1 cellular context compared by ENCODE assay signal in the genomic region with DNA sequence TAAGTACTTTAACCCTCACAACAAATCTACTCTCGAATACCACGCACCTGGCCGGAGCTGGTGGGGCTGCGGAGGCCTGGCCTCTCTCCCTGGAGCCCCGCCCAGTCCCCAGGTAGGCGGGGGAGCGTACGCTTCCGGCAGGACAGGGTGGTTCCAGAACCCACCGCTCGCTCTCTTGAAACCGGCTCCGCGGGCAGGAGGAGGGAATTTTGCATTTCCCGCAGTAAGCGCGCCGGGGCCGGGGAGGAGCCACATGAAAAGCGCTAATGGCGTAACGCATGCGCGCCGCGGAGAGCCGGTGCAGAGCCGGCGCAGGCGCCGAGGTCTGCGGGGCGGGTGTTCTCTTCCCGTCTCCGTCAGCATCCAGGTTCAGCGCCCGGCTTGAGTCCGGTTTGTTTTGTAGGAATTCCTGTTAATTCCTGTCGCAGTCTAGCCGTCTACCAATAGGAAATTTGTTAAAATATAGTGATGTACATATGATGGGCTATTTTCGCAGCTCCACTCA.
TF ChIP-seq lines count a peak whose summit lies in the region.

No MANE protein-coding gene starts in this region.

TF ChIP-seq in HEK293, 187 proteins besides CTCF, POLR2A, EP300 and RAD21 (continued from another document):
- TF ChIP-seq, protein P1, sequence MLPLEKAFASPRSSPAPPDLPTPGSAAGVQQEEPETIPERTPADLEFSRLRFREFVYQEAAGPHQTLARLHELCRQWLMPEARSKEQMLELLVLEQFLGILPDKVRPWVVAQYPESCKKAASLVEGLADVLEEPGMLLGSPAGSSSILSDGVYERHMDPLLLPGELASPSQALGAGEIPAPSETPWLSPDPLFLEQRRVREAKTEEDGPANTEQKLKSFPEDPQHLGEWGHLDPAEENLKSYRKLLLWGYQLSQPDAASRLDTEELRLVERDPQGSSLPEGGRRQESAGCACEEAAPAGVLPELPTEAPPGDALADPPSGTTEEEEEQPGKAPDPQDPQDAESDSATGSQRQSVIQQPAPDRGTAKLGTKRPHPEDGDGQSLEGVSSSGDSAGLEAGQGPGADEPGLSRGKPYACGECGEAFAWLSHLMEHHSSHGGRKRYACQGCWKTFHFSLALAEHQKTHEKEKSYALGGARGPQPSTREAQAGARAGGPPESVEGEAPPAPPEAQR (tag by site-specific recombination; IDR thresholded peaks at IDR 0.05), result no peak
- TF ChIP-seq ZNF302 (tag by site-specific recombination; IDR thresholded peaks at IDR 0.05; ENCODE audit: low read depth), result no peak
- TF ChIP-seq ZBTB7A (tag by site-specific recombination; IDR thresholded peaks at IDR 0.05; ENCODE audit: low read depth), result no peak
- TF ChIP-seq ZEB2 (tag by site-specific recombination; IDR thresholded peaks at IDR 0.05), result peak; percentile 50; the same call in 1 of the 2 replicates
- 0 out of 2 replicates have a peak, but pooled peaks have one; percentile 59 for TF ChIP-seq ZSCAN30 (tag by site-specific recombination; IDR thresholded peaks at IDR 0.05)
- TF ChIP-seq, protein P2, sequence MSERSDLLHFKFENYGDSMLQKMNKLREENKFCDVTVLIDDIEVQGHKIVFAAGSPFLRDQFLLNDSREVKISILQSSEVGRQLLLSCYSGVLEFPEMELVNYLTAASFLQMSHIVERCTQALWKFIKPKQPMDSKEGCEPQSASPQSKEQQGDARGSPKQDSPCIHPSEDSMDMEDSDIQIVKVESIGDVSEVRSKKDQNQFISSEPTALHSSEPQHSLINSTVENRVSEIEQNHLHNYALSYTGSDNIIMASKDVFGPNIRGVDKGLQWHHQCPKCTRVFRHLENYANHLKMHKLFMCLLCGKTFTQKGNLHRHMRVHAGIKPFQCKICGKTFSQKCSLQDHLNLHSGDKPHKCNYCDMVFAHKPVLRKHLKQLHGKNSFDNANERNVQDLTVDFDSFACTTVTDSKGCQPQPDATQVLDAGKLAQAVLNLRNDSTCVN (tag by site-specific recombination; optimal IDR thresholded peaks at IDR 0.05), result peak; percentile 35
TF ChIP-seq in HEK293: peak in this region for 13.
